ENCODE assay signal across 18 cellular contexts in the genomic region with DNA sequence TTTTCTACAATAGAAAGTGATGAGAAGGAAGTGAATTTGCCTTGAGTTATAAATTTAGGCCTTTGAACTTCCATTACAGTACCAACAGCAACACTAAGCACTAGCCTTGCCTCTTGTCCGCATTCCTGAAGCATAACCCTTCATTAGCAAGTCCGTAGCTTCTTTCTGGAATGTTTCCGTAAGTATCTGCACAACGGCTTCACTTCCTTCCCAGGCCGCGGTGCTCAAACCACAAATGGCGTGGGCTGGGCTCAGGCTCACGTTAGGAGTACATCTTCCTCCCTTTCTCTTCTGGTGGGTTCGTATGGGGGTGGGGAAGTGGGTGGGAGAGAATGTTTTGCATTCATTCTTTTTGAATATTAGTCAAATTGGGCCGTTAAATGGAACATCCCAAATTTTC.
A peak's percentile ranks its signal among the peaks of the same experiment; 100 is the strongest.
DNase-seq lines count a peak whose midpoint lies in the region; ATAC-seq and TF ChIP-seq lines count a peak whose summit lies in the region.
"Had no signal": no experiment of that assay in that cellular context is flagged by ENCODE, and none has a peak within 500 bp of the region (broad histone marks: within the 10 kb centered on the region; RNA-seq: fewer than 3 reads in every experiment).

No MANE protein-coding gene starts in this region.

- H3K4me1 Mint-ChIP-seq in MCF 10A (ENCODE audit: insufficient read depth, unreplicated experiment): peaks cover 6% of the 10 kb centered on the region
- H3K4me1 Mint-ChIP-seq in mesothelial cell of epicardium: peaks cover 14% of the 10 kb centered on the region
- peaks cover 22% of the 10 kb centered on the region for H3K4me1 Mint-ChIP-seq in stimulated activated memory B cell treated with anti-CD40 and anti-IgM and Interleukin-4, amounts not matched to agents 10 μg/mL and 1 μg/mL and 100 μg/mL, for 72 hours

- H3K27ac ChIP-seq in mammary epithelial cell (ENCODE audit: insufficient read depth, low read depth, low read length) (no peak overlapping the region), smooth muscle cell (ENCODE audit: low read depth) (peak overlapping the region; percentile 51)
- H3K27ac ChIP-seq: ascending aorta, left lung, SK-N-MC had no signal

- dilution Hi-C loops in mammary epithelial cell (cut with HindIII; ENCODE audit: low sequenced_read_pairs): no loop called here

- H3K9ac ChIP-seq in mammary epithelial cell (ENCODE audit: insufficient read depth, low read length): no peak overlapping the region
- no peak overlapping the region for H3K9ac ChIP-seq in smooth muscle cell (ENCODE audit: low read depth)

- no peaks in the 10 kb centered on the region for H3K36me3 Mint-ChIP-seq in MCF 10A (ENCODE audit: insufficient read depth, unreplicated experiment)
- H3K36me3 Mint-ChIP-seq in mesothelial cell of epicardium: no peaks in the 10 kb centered on the region
- H3K36me3 Mint-ChIP-seq in stimulated activated memory B cell treated with anti-CD40 and anti-IgM and Interleukin-4, amounts not matched to agents 10 μg/mL and 1 μg/mL and 100 μg/mL, for 72 hours: peaks cover 12% of the 10 kb centered on the region

- BruUV-seq in mammary epithelial cell (replicated peaks; lab: Mats Ljungman, UMichigan): no TSS peak
- no TSS peak for BruUV-seq in MCF 10A (replicated peaks; lab: Mats Ljungman, UMichigan)

- H2AFZ ChIP-seq in mammary epithelial cell (ENCODE audit: low read depth, low read length): peak overlapping the region; percentile 55
- H2AFZ ChIP-seq in smooth muscle cell (ENCODE audit: low read depth): no peak overlapping the region

- H3K4me2 ChIP-seq in mammary epithelial cell (ENCODE audit: insufficient read depth, low read depth, low read length) (peak overlapping the region; percentile 32), smooth muscle cell (peak overlapping the region; percentile 64)

- POLR2A ChIA-PET in MCF 10A (lab: Yijun Ruan, JAX): no interaction called here

- H3K9me3 ChIP-seq in mammary epithelial cell (replicated peaks; ENCODE audit: insufficient read depth, low read length) (no peaks in the 10 kb centered on the region), smooth muscle cell (replicated peaks; ENCODE audit: low read depth) (no peaks in the 10 kb centered on the region)
- H3K9me3 ChIP-seq: ascending aorta, left lung had no signal

- H3F3A ChIP-seq in smooth muscle cell (ENCODE audit: low read depth): peaks cover 3% of the 10 kb centered on the region

- H3K4me3 Mint-ChIP-seq in MCF 10A (ENCODE audit: unreplicated experiment) (no peak overlapping the region), mesothelial cell of epicardium (no peak overlapping the region)
- H3K4me3 Mint-ChIP-seq in stimulated activated memory B cell treated with anti-CD40 and anti-IgM and Interleukin-4, amounts not matched to agents 10 μg/mL and 1 μg/mL and 100 μg/mL, for 72 hours: no peak overlapping the region
- H3K4me3 Mint-ChIP-seq: stimulated activated naive CD8-positive, alpha-beta T cell treated with anti-CD3 and anti-CD28 coated beads, Interleukin-15, Interleukin-2, amounts not matched to agents 100 ng/mL and 50 ng/mL, for 24 hours had no signal

- H3K4me1 ChIP-seq in mammary epithelial cell (ENCODE audit: insufficient read depth, low read length) (no peaks in the 10 kb centered on the region), smooth muscle cell (ENCODE audit: low read depth) (peaks cover 30% of the 10 kb centered on the region)
- H3K4me1 ChIP-seq: ascending aorta, left lung had no signal

- H3K27me3 ChIP-seq in mammary epithelial cell (ENCODE audit: insufficient read depth, low read length) (no peaks in the 10 kb centered on the region), smooth muscle cell (ENCODE audit: low read depth) (no peaks in the 10 kb centered on the region)
- H3K27me3 ChIP-seq: ascending aorta, left lung had no signal

- ATAC-seq in stimulated activated memory B cell treated with anti-CD40 and anti-IgM and Interleukin-4, amounts not matched to agents 10 μg/mL and 1 μg/mL and 100 μg/mL, for 72 hours: no peak
- ATAC-seq: left lung, PC-3 had no signal

- no peaks in the 10 kb centered on the region for H4K20me1 ChIP-seq in mammary epithelial cell (ENCODE audit: insufficient read depth, low read length)
- H4K20me1 ChIP-seq in smooth muscle cell (ENCODE audit: low read depth): no peaks in the 10 kb centered on the region

- no peaks in the 10 kb centered on the region for H3K9me3 Mint-ChIP-seq in MCF 10A (ENCODE audit: unreplicated experiment)
- no peaks in the 10 kb centered on the region for H3K9me3 Mint-ChIP-seq in mesothelial cell of epicardium
- no peaks in the 10 kb centered on the region for H3K9me3 Mint-ChIP-seq in stimulated activated memory B cell treated with anti-CD40 and anti-IgM and Interleukin-4, amounts not matched to agents 10 μg/mL and 1 μg/mL and 100 μg/mL, for 72 hours
- H3K9me3 Mint-ChIP-seq: stimulated activated naive CD8-positive, alpha-beta T cell treated with anti-CD3 and anti-CD28 coated beads, Interleukin-15, Interleukin-2, amounts not matched to agents 100 ng/mL and 50 ng/mL, for 24 hours had no signal

- no peak for TF ChIP-seq CTCF in mammary epithelial cell (conservative IDR thresholded peaks at IDR 0.05 in 1 of 2, IDR thresholded peaks at IDR 0.05 in 1 of 2; ENCODE audit: extremely low read depth in 1 of 2, insufficient read depth in 1 of 2, low read depth in 1 of 2, low read length in 2 of 2)
- TF ChIP-seq CTCF in MCF 10A (IDR thresholded peaks at IDR 0.05; ENCODE audit: unreplicated experiment): no peak
- TF ChIP-seq CTCF in smooth muscle cell (IDR thresholded peaks at IDR 0.05; ENCODE audit: borderline replicate concordance, insufficient read depth, poor library complexity, severe bottlenecking): no peak
- no peak for TF ChIP-seq CTCF in mesothelial cell of epicardium (IDR thresholded peaks at IDR 0.05; ENCODE audit: unreplicated experiment)

- H3K79me2 ChIP-seq in mammary epithelial cell (ENCODE audit: insufficient read depth, low read length) (no peaks in the 10 kb centered on the region), smooth muscle cell (ENCODE audit: low read depth) (no peaks in the 10 kb centered on the region)

- H3K27ac Mint-ChIP-seq in MCF 10A (ENCODE audit: low read depth, unreplicated experiment) (no peak overlapping the region), mesothelial cell of epicardium (no peak overlapping the region)
- no peak overlapping the region for H3K27ac Mint-ChIP-seq in stimulated activated memory B cell treated with anti-CD40 and anti-IgM and Interleukin-4, amounts not matched to agents 10 μg/mL and 1 μg/mL and 100 μg/mL, for 72 hours
- H3K27ac Mint-ChIP-seq: stimulated activated naive CD8-positive, alpha-beta T cell treated with anti-CD3 and anti-CD28 coated beads, Interleukin-15, Interleukin-2, amounts not matched to agents 100 ng/mL and 50 ng/mL, for 24 hours had no signal

- DNase-seq in mammary epithelial cell (no peak), MCF 10A (ENCODE audit: unreplicated experiment) (no peak), NOMO-1 treated with DMSO at 0.1 percent for 48 hours (lab: John Stamatoyannopoulos, UW; ENCODE audit: unreplicated experiment) (peak; percentile 23), dermis blood vessel endothelial cell (peak; percentile 61), smooth muscle cell (lab: John Stamatoyannopoulos, UW; ENCODE audit: unreplicated experiment) (no peak), mesothelial cell of epicardium (ENCODE audit: low spot score in 2 of 2, unreplicated experiment in 2 of 2) (no peak)
- DNase-seq in stimulated activated CD4-positive, alpha-beta T cell treated with anti-CD3 and anti-CD28 coated beads, Interleukin-12 subunit alpha, Interleukin-12 subunit beta, amount 100 ng/mL, for 4 hours: no peak
- DNase-seq: ACHN; activated CD8-positive, alpha-beta memory T cell treated with anti-CD3 and anti-CD28 coated beads for 24 hours; COR-L47; left lung; NCI-H187 treated with DMSO at 0.1 percent for 48 hours; PC-3; posterior cingulate gyrus had no signal

- CTCF ChIA-PET in mammary epithelial cell (lab: Charles Lee; ENCODE audit: low non-redundant PET): no interaction called here
- CTCF ChIA-PET in MCF 10A (lab: Yijun Ruan, JAX): interaction anchor here (0.7 kb wide), 1 partner anchor 49 kb away, joined by 3 read pairs; no protein-coding TSS in a partner anchor

- H3K36me3 ChIP-seq in mammary epithelial cell (ENCODE audit: insufficient read depth, low read length): no peaks in the 10 kb centered on the region
- no peaks in the 10 kb centered on the region for H3K36me3 ChIP-seq in smooth muscle cell (ENCODE audit: low read depth)
- H3K36me3 ChIP-seq: ascending aorta, left lung had no signal

- in situ Hi-C loops in mammary epithelial cell (cut with MboI; ENCODE audit: low sequenced_read_pairs in 2 of 2): no loop called here

- H3K27me3 Mint-ChIP-seq in MCF 10A (ENCODE audit: insufficient read depth, unreplicated experiment) (no peaks in the 10 kb centered on the region), mesothelial cell of epicardium (ENCODE audit: low read depth) (no peaks in the 10 kb centered on the region)
- H3K27me3 Mint-ChIP-seq in stimulated activated memory B cell treated with anti-CD40 and anti-IgM and Interleukin-4, amounts not matched to agents 10 μg/mL and 1 μg/mL and 100 μg/mL, for 72 hours: no peaks in the 10 kb centered on the region
- H3K27me3 Mint-ChIP-seq: stimulated activated naive CD8-positive, alpha-beta T cell treated with anti-CD3 and anti-CD28 coated beads, Interleukin-15, Interleukin-2, amounts not matched to agents 100 ng/mL and 50 ng/mL, for 24 hours had no signal

- H3K4me3 ChIP-seq in mammary epithelial cell (replicated peaks in 1 of 3; ENCODE audit: insufficient read depth in 1 of 3, low read depth in 2 of 3, low read length in 3 of 3) (no peak overlapping the region), smooth muscle cell (no peak overlapping the region)
- H3K4me3 ChIP-seq: ascending aorta, left lung, SK-N-MC had no signal

- WGBS in mammary epithelial cell (ENCODE audit: low coverage, missing lambda C conversion rate): 45% methylated on average over 9 of the region's 10 CpGs
- WGBS in smooth muscle cell (ENCODE audit: low lambda C conversion rate): 12% methylated on average over 10 of the region's 10 CpGs

- intact Hi-C loops in mammary epithelial cell (cut with micrococcal nuclease): no loop called here
- intact Hi-C loops in MCF 10A (cut with micrococcal nuclease): no loop called here

Comparison
In these comparisons a context has a peak if more than half of its experiments do, and no peak if none do; other contexts are left out.
1. DNase-seq: peak in NOMO-1 treated with DMSO at 0.1 percent for 48 hours (single experiment) and dermis blood vessel endothelial cell (single experiment); none in mammary epithelial cell (single experiment), MCF 10A (single experiment), smooth muscle cell (single experiment), mesothelial cell of epicardium (0 of 2) and stimulated activated CD4-positive, alpha-beta T cell treated with anti-CD3 and anti-CD28 coated beads, Interleukin-12 subunit alpha, Interleukin-12 subunit beta, amount 100 ng/mL, for 4 hours (single experiment).